8 cellular contexts compared by ENCODE assay signal in genomic region chr11:66478823-66479740, GRCh38.
DNase-seq lines count a peak whose midpoint lies in the region; ATAC-seq and TF ChIP-seq lines count a peak whose summit lies in the region.

No MANE protein-coding gene starts in this region.

- TF ChIP-seq CTCF in NB4 (IDR thresholded peaks at IDR 0.05; ENCODE audit: low read depth, low read length) (peak; percentile 90), foreskin fibroblast (IDR thresholded peaks at IDR 0.05; ENCODE audit: low read depth, low read length) (peak; percentile 71), neutrophil (IDR thresholded peaks at IDR 0.05) (peak; percentile 61)

- no peak for ATAC-seq in HG02798 (IDR thresholded peaks at IDR 0.05; ENCODE audit: poor library complexity, unreplicated experiment)

- H3K4me3 ChIP-seq in NB4 (ENCODE audit: low read depth, low read length) (peak overlapping the region; percentile 92), foreskin fibroblast (ENCODE audit: low read depth in 1 of 2, low read length in 2 of 2) (peak overlapping the region; percentile 67 to 97), neutrophil (ENCODE audit: low read depth in 1 of 2, low read length in 1 of 2) (peak overlapping the region; percentile 80 to 81)

- TF ChIP-seq POLR2A in NB4 (IDR thresholded peaks at IDR 0.05; ENCODE audit: extremely low read depth, insufficient read length) = no peak

- DNase-seq in SIG-M5 treated with dmso at 0.1 percent for 504 hours (lab: John Stamatoyannopoulos, UW; ENCODE audit: unreplicated experiment) (peak; percentile 27), SIG-M5 (lab: John Stamatoyannopoulos, UW) (no peak), NB4 (ENCODE audit: low read depth) (peak; percentile 65), foreskin fibroblast (peak; percentile 40 to 71), SKM-1 (lab: John Stamatoyannopoulos, UW; ENCODE audit: unreplicated experiment) (no peak)
- peak; percentile 40 for DNase-seq in activated T-cell treated with anti-CD3 and anti-CD28 coated beads, Interleukin-2, amount 50 U/mL, for 1 hour

- H3K36me3 ChIP-seq in neutrophil = peaks cover 9% of the 10 kb centered on the region

- peaks cover 19 to 20% of the 10 kb centered on the region in 2 experiments for H3K4me1 ChIP-seq in neutrophil (ENCODE audit: control insufficient read depth in 1 of 2, insufficient read depth in 1 of 2, low read depth in 1 of 2, low read length in 1 of 2)

- no peaks in the 10 kb centered on the region for H3K9me3 ChIP-seq in neutrophil

- H3K27me3 ChIP-seq in neutrophil = no peaks in the 10 kb centered on the region

- peak overlapping the region; percentile 78 for H3K27ac ChIP-seq in neutrophil

Comparison
In these comparisons a context has a peak if more than half of its experiments do, and no peak if none do; other contexts are left out.
1. DNase-seq: peak in SIG-M5 treated with dmso at 0.1 percent for 504 hours (single experiment), NB4 (single experiment), activated T-cell treated with anti-CD3 and anti-CD28 coated beads, Interleukin-2, amount 50 U/mL, for 1 hour (single experiment) and foreskin fibroblast (2 of 2); none in SIG-M5 (single experiment) and SKM-1 (single experiment).
2. Peak in every context shown above with its lines, with median percentiles within 50 percentile points of each other: H3K4me3 ChIP-seq and CTCF ChIP-seq.